ENCODE assay signal across 21 cellular contexts in genomic region chr1:48414264-48414663, GRCh38.
"Had no signal": no experiment of that assay in that cellular context is flagged by ENCODE, and none has a peak within 500 bp of the region (broad histone marks: within the 10 kb centered on the region; RNA-seq: fewer than 3 reads in every experiment).

No MANE protein-coding gene starts in this region.

- H3K4me1 Mint-ChIP-seq: activated naive CD8-positive, alpha-beta T cell treated with anti-CD3 and anti-CD28 coated beads, Interleukin-2, amount 10 ng/mL, durations not matched to agents 7 days and 5 days; immature natural killer cell; naive B cell; stimulated activated naive B cell treated with anti-CD40 and anti-IgM and Interleukin-4, amounts not matched to agents 10 μg/mL and 1 μg/mL and 100 μg/mL, for 72 hours had no signal

- H3K9me3 Mint-ChIP-seq: activated T-helper 1 cell treated with anti-CD3 and anti-CD28 coated beads, Interleukin-12 subunit alpha, Interleukin-12 subunit beta, Interleukin-2, Interleukin-4 antibody, amounts not matched to agents 30 ng/mL and 10 ng/mL and 1 ng/mL, durations not matched to agents 14 hours and 24 hours and 36 hours; stimulated activated naive B cell treated with anti-CD40 and anti-IgM and Interleukin-4, amounts not matched to agents 10 μg/mL and 1 μg/mL and 100 μg/mL, for 72 hours had no signal

- H3K4me1 ChIP-seq: esophagus squamous epithelium, foreskin keratinocyte, parathyroid adenoma, thyroid gland, vagina had no signal

- H3K9ac ChIP-seq: parathyroid adenoma had no signal

- H3K36me3 Mint-ChIP-seq: activated naive CD8-positive, alpha-beta T cell treated with anti-CD3 and anti-CD28 coated beads, Interleukin-2, amount 10 ng/mL, durations not matched to agents 7 days and 5 days; immature natural killer cell had no signal

- H3K9me3 ChIP-seq: ascending aorta, esophagus squamous epithelium, thyroid gland, vagina had no signal

- H3K4me3 Mint-ChIP-seq: activated naive CD8-positive, alpha-beta T cell treated with anti-CD3 and anti-CD28 coated beads, Interleukin-2, amount 10 ng/mL, durations not matched to agents 7 days and 5 days; activated T-helper 1 cell treated with anti-CD3 and anti-CD28 coated beads, Interleukin-12 subunit alpha, Interleukin-12 subunit beta, Interleukin-2, Interleukin-4 antibody, amounts not matched to agents 30 ng/mL and 10 ng/mL and 1 ng/mL, durations not matched to agents 14 hours and 24 hours and 36 hours; immature natural killer cell; naive B cell; stimulated activated naive B cell treated with anti-CD40 and anti-IgM and Interleukin-4, amounts not matched to agents 10 μg/mL and 1 μg/mL and 100 μg/mL, for 72 hours had no signal

- H3K27me3 ChIP-seq: ascending aorta, esophagus squamous epithelium, foreskin keratinocyte, thyroid gland, vagina had no signal

- H3K27ac ChIP-seq: esophagus squamous epithelium, foreskin keratinocyte, parathyroid adenoma, thyroid gland, vagina had no signal

- H2AFZ ChIP-seq: parathyroid adenoma had no signal

- H3K4me3 ChIP-seq: ascending aorta, esophagus squamous epithelium, thyroid gland, vagina had no signal

- H3K79me2 ChIP-seq: parathyroid adenoma had no signal

- DNase-seq: activated CD4-positive, alpha-beta T cell treated with anti-CD3 and anti-CD28 coated beads, Interleukin-2, amount 50 U/mL, for 1 hour; activated naive CD8-positive, alpha-beta T cell treated with anti-CD3 and anti-CD28 coated beads, Interleukin-2, amount 10 ng/mL, durations not matched to agents 7 days and 5 days; central memory CD4-positive, alpha-beta T cell; cortex of kidney; effector CD4-positive, alpha-beta T cell; esophagus squamous epithelium; foreskin keratinocyte; immature natural killer cell; naive B cell; retina; stimulated activated CD4-positive, alpha-beta T cell treated with anti-CD3 and anti-CD28 coated beads, Interleukin-15, amount 100 ng/mL, for 24 hours; stimulated activated CD4-positive, alpha-beta T cell treated with anti-CD3 and anti-CD28 coated beads, Interleukin-4, amount 100 ng/mL, for 1 hour; stimulated activated naive B cell treated with anti-CD40 and anti-IgM and Interleukin-4, amounts not matched to agents 10 μg/mL and 1 μg/mL and 100 μg/mL, for 72 hours; T-helper 1 cell; T1000; thyroid gland had no signal

- ATAC-seq: activated CD4-positive, CD25-positive, alpha-beta regulatory T cell treated with anti-CD3 and anti-CD28 coated beads, Interleukin-2, amount 50 U/mL, for 24 hours; foreskin keratinocyte; stimulated activated naive B cell treated with anti-CD40 and anti-IgM and Interleukin-4, amounts not matched to agents 10 μg/mL and 1 μg/mL and 100 μg/mL, for 72 hours had no signal

- H3K27me3 Mint-ChIP-seq: activated naive CD8-positive, alpha-beta T cell treated with anti-CD3 and anti-CD28 coated beads, Interleukin-2, amount 10 ng/mL, durations not matched to agents 7 days and 5 days had no signal

- H3K36me3 ChIP-seq: thyroid gland, vagina had no signal

- H3K27ac Mint-ChIP-seq: activated naive CD8-positive, alpha-beta T cell treated with anti-CD3 and anti-CD28 coated beads, Interleukin-2, amount 10 ng/mL, durations not matched to agents 7 days and 5 days; activated T-helper 1 cell treated with anti-CD3 and anti-CD28 coated beads, Interleukin-12 subunit alpha, Interleukin-12 subunit beta, Interleukin-2, Interleukin-4 antibody, amounts not matched to agents 30 ng/mL and 10 ng/mL and 1 ng/mL, durations not matched to agents 14 hours and 24 hours and 36 hours; immature natural killer cell; stimulated activated naive B cell treated with anti-CD40 and anti-IgM and Interleukin-4, amounts not matched to agents 10 μg/mL and 1 μg/mL and 100 μg/mL, for 72 hours had no signal
